In genomic region chr3:63228677-63229076, GRCh38 we compare ENCODE assay signal across 9 cellular contexts. TPM values are rescaled to one million over a fixed set of nuclear protein-coding genes. Genes with fewer than 3 reads are reported as not detected.
A peak's percentile ranks its signal among the peaks of the same experiment; 100 is the strongest.
DNase-seq lines count a peak whose midpoint lies in the region; ATAC-seq, FAIRE-seq and TF ChIP-seq lines count a peak whose summit lies in the region.
"Had no signal": no experiment of that assay in that cellular context is flagged by ENCODE, and none has a peak within 500 bp of the region (broad histone marks: within the 10 kb centered on the region; RNA-seq: fewer than 3 reads in every experiment).

No MANE protein-coding gene starts in this region.

- H3K27me3 Mint-ChIP-seq in activated CD8-positive, alpha-beta T cell treated with anti-CD3 and anti-CD28 coated beads for 36 hours: no peaks in the 10 kb centered on the region
- H3K27me3 Mint-ChIP-seq in activated CD8-positive, alpha-beta T cell treated with anti-CD3 and anti-CD28 coated beads, Interleukin-2, amount 10 ng/mL, durations not matched to agents 7 days and 5 days (ENCODE audit: low read depth): no peaks in the 10 kb centered on the region
- H3K27me3 Mint-ChIP-seq in HFFc6 (ENCODE audit: insufficient read depth): peaks cover 2% of the 10 kb centered on the region; the same call in 1 of the 2 replicates
- no peaks in the 10 kb centered on the region for H3K27me3 Mint-ChIP-seq in natural killer cell treated with Interleukin-12 subunit alpha and Interleukin-12 subunit beta and Interleukin-15 and Interleukin-18, amount 100 ng/mL, for 72 hours

- no peaks in the 10 kb centered on the region for H4K20me1 ChIP-seq in keratinocyte (ENCODE audit: control insufficient read depth, extremely low read depth, insufficient read depth, low read length)

- intact Hi-C loops in activated CD8-positive, alpha-beta T cell treated with anti-CD3 and anti-CD28 coated beads for 36 hours (cut with micrococcal nuclease): loop anchor here (10.0 kb wide), 1 partner anchor 604 kb away; no protein-coding TSS in a partner anchor

- H3K4me3 ChIP-seq in keratinocyte (ENCODE audit: control insufficient read depth in 2 of 3, extremely low read depth in 1 of 3, insufficient read depth in 2 of 3, low read depth in 1 of 3, low read length in 3 of 3): no peak overlapping the region

- H3K36me3 ChIP-seq in keratinocyte (ENCODE audit: control insufficient read depth in 2 of 2, extremely low read depth in 1 of 2, insufficient read depth in 2 of 2, low read length in 2 of 2): no peaks in the 10 kb centered on the region

- peaks cover 4% of the 10 kb centered on the region for H3K27me3 ChIP-seq in keratinocyte (ENCODE audit: control insufficient read depth, extremely low read depth, insufficient read depth, low read length)

- ATAC-seq in activated CD8-positive, alpha-beta T cell treated with anti-CD3 and anti-CD28 coated beads for 36 hours: no peak
- no peak for ATAC-seq in activated CD8-positive, alpha-beta T cell treated with anti-CD3 and anti-CD28 coated beads, Interleukin-2, amount 10 ng/mL, durations not matched to agents 7 days and 5 days
- no peak for ATAC-seq in natural killer cell treated with Interleukin-12 subunit alpha and Interleukin-12 subunit beta and Interleukin-15 and Interleukin-18, amount 100 ng/mL, for 72 hours

- FAIRE-seq in keratinocyte (lab: Jason Lieb, UNC): peak; percentile 53

- POLR2A ChIA-PET in activated CD8-positive, alpha-beta T cell treated with anti-CD3 and anti-CD28 coated beads for 36 hours (lab: Charles Lee): no interaction called here
- POLR2A ChIA-PET in activated CD8-positive, alpha-beta T cell treated with anti-CD3 and anti-CD28 coated beads, Interleukin-2, amount 10 ng/mL, durations not matched to agents 7 days and 5 days (lab: Charles Lee): no interaction called here

- peak; percentile 40 for TF ChIP-seq CTCF in activated CD8-positive, alpha-beta T cell treated with anti-CD3 and anti-CD28 coated beads for 36 hours (IDR thresholded peaks at IDR 0.05)
- TF ChIP-seq CTCF in HFFc6 (IDR thresholded peaks at IDR 0.05): peak; percentile 74
- peak; percentile 27 to 59 (median 48) for TF ChIP-seq CTCF in keratinocyte (optimal IDR thresholded peaks at IDR 0.05 in 1 of 3, IDR thresholded peaks at IDR 0.05 in 1 of 3, conservative IDR thresholded peaks at IDR 0.05 in 1 of 3; ENCODE audit: extremely low read depth in 1 of 3, insufficient read depth in 2 of 3, low read length in 3 of 3)

- no peaks in the 10 kb centered on the region for H3K9me3 ChIP-seq in keratinocyte (ENCODE audit: control insufficient read depth, low read depth, low read length)

- DNase-seq in activated CD8-positive, alpha-beta T cell treated with anti-CD3 and anti-CD28 coated beads for 36 hours: peak; percentile 6
- no peak for DNase-seq in activated CD8-positive, alpha-beta T cell treated with anti-CD3 and anti-CD28 coated beads, Interleukin-2, amount 10 ng/mL, durations not matched to agents 7 days and 5 days
- DNase-seq in HFFc6 (peak; percentile 45), NCI-H1694 (lab: John Stamatoyannopoulos, UW) (peak; percentile 66), astrocyte of the hippocampus (ENCODE audit: low read depth, low spot score) (peak; percentile 60), keratinocyte (ENCODE audit: low read depth, low spot score) (no peak)
- DNase-seq in stimulated activated CD4-positive, alpha-beta T cell treated with anti-CD3 and anti-CD28 coated beads, Interleukin-4, amount 100 ng/mL, for 24 hours: no peak
- no peak for DNase-seq in natural killer cell treated with Interleukin-12 subunit alpha and Interleukin-12 subunit beta and Interleukin-15 and Interleukin-18, amount 100 ng/mL, for 72 hours (ENCODE audit: low spot score)

- dilution Hi-C loops in keratinocyte (cut with MboI; ENCODE audit: extremely low pct_ligation_motif_present, low sequenced_read_pairs): no loop called here

- H3K9ac ChIP-seq in keratinocyte (ENCODE audit: control insufficient read depth, extremely low read depth, insufficient read depth, low read length): no peak overlapping the region

- no peaks in the 10 kb centered on the region for H3K9me1 ChIP-seq in keratinocyte (ENCODE audit: control insufficient read depth, extremely low read depth, insufficient read depth, low read length)

- peak overlapping the region; percentile 56 for H3K4me2 ChIP-seq in keratinocyte (ENCODE audit: control insufficient read depth, extremely low read depth, insufficient read depth, low read depth, low read length)

- peak overlapping the region; percentile 88 for H2AFZ ChIP-seq in keratinocyte (ENCODE audit: control insufficient read depth, low read length)

- H3K36me3 Mint-ChIP-seq in activated CD8-positive, alpha-beta T cell treated with anti-CD3 and anti-CD28 coated beads for 36 hours (ENCODE audit: low read depth): no peaks in the 10 kb centered on the region
- H3K36me3 Mint-ChIP-seq in activated CD8-positive, alpha-beta T cell treated with anti-CD3 and anti-CD28 coated beads, Interleukin-2, amount 10 ng/mL, durations not matched to agents 7 days and 5 days (ENCODE audit: low read depth): no peaks in the 10 kb centered on the region
- H3K36me3 Mint-ChIP-seq in HFFc6 (ENCODE audit: low read depth): no peaks in the 10 kb centered on the region
- no peaks in the 10 kb centered on the region for H3K36me3 Mint-ChIP-seq in natural killer cell treated with Interleukin-12 subunit alpha and Interleukin-12 subunit beta and Interleukin-15 and Interleukin-18, amount 100 ng/mL, for 72 hours

- H3K4me3 Mint-ChIP-seq in activated CD8-positive, alpha-beta T cell treated with anti-CD3 and anti-CD28 coated beads for 36 hours: no peak overlapping the region
- H3K4me3 Mint-ChIP-seq in activated CD8-positive, alpha-beta T cell treated with anti-CD3 and anti-CD28 coated beads, Interleukin-2, amount 10 ng/mL, durations not matched to agents 7 days and 5 days: no peak overlapping the region
- peak overlapping the region; percentile 24; the same call in 1 of the 2 replicates for H3K4me3 Mint-ChIP-seq in HFFc6
- no peak overlapping the region for H3K4me3 Mint-ChIP-seq in natural killer cell treated with Interleukin-12 subunit alpha and Interleukin-12 subunit beta and Interleukin-15 and Interleukin-18, amount 100 ng/mL, for 72 hours

- H3K4me1 ChIP-seq in keratinocyte (ENCODE audit: control insufficient read depth, extremely low read depth, insufficient read depth, low read length): no peaks in the 10 kb centered on the region

- no peaks in the 10 kb centered on the region for H3K79me2 ChIP-seq in keratinocyte (ENCODE audit: control insufficient read depth, insufficient read depth, low read length)

- H3K27ac ChIP-seq in keratinocyte (ENCODE audit: control insufficient read depth, insufficient read depth, low read length): no peak overlapping the region

- no peaks in the 10 kb centered on the region for H3K9me3 Mint-ChIP-seq in activated CD8-positive, alpha-beta T cell treated with anti-CD3 and anti-CD28 coated beads for 36 hours
- no peaks in the 10 kb centered on the region for H3K9me3 Mint-ChIP-seq in activated CD8-positive, alpha-beta T cell treated with anti-CD3 and anti-CD28 coated beads, Interleukin-2, amount 10 ng/mL, durations not matched to agents 7 days and 5 days (ENCODE audit: insufficient read depth)
- H3K9me3 Mint-ChIP-seq in HFFc6: no peaks in the 10 kb centered on the region
- H3K9me3 Mint-ChIP-seq in natural killer cell treated with Interleukin-12 subunit alpha and Interleukin-12 subunit beta and Interleukin-15 and Interleukin-18, amount 100 ng/mL, for 72 hours: peaks cover 9% of the 10 kb centered on the region

- CTCF ChIA-PET in activated CD8-positive, alpha-beta T cell treated with anti-CD3 and anti-CD28 coated beads for 36 hours (lab: Charles Lee): interaction anchor here (0.9 to 1.2 kb wide), 4 partner anchors 9 to 605 kb away, joined by 3 to 5 read pairs (median 4); no protein-coding TSS in a partner anchor
- CTCF ChIA-PET in activated CD8-positive, alpha-beta T cell treated with anti-CD3 and anti-CD28 coated beads, Interleukin-2, amount 10 ng/mL, durations not matched to agents 7 days and 5 days (lab: Charles Lee): interaction anchor here (1.4 kb wide), 1 partner anchor 562 kb away, joined by 4 read pairs; no protein-coding TSS in a partner anchor

- no peak overlapping the region for H3K27ac Mint-ChIP-seq in activated CD8-positive, alpha-beta T cell treated with anti-CD3 and anti-CD28 coated beads for 36 hours
- H3K27ac Mint-ChIP-seq in activated CD8-positive, alpha-beta T cell treated with anti-CD3 and anti-CD28 coated beads, Interleukin-2, amount 10 ng/mL, durations not matched to agents 7 days and 5 days: no peak overlapping the region
- H3K27ac Mint-ChIP-seq in HFFc6: no peak overlapping the region
- no peak overlapping the region for H3K27ac Mint-ChIP-seq in natural killer cell treated with Interleukin-12 subunit alpha and Interleukin-12 subunit beta and Interleukin-15 and Interleukin-18, amount 100 ng/mL, for 72 hours

- H3K4me1 Mint-ChIP-seq in activated CD8-positive, alpha-beta T cell treated with anti-CD3 and anti-CD28 coated beads for 36 hours (ENCODE audit: low read depth): no peaks in the 10 kb centered on the region
- no peaks in the 10 kb centered on the region for H3K4me1 Mint-ChIP-seq in activated CD8-positive, alpha-beta T cell treated with anti-CD3 and anti-CD28 coated beads, Interleukin-2, amount 10 ng/mL, durations not matched to agents 7 days and 5 days (ENCODE audit: low read depth)
- peaks cover 6% of the 10 kb centered on the region; the same call in 1 of the 2 replicates for H3K4me1 Mint-ChIP-seq in HFFc6 (ENCODE audit: low read depth)
- H3K4me1 Mint-ChIP-seq in natural killer cell treated with Interleukin-12 subunit alpha and Interleukin-12 subunit beta and Interleukin-15 and Interleukin-18, amount 100 ng/mL, for 72 hours (ENCODE audit: low read depth in 2 of 2): no peaks in the 10 kb centered on the region

RNA-seq across cellular contexts. Expression of gene SYNPR, which starts 49.4 kb away (rescaled TPM):
- total RNA-seq in activated CD8-positive, alpha-beta T cell treated with anti-CD3 and anti-CD28 coated beads for 36 hours: not detected
- not detected for total RNA-seq in activated CD8-positive, alpha-beta T cell treated with anti-CD3 and anti-CD28 coated beads, Interleukin-2, amount 10 ng/mL, durations not matched to agents 7 days and 5 days
- total RNA-seq in HFFc6 (2021; fragmentation: NEBNext Ultra II Directional; extraction: Animal tissue kit (Norgen Biotek cat#: 25700)): not detected
- polyA plus RNA-seq in keratinocyte: not detected in 3 replicates
- polyA plus RNA-seq in keratinocyte (2011; ENCODE audit: low read depth): not detected
- not detected in 2 replicates for polyA plus RNA-seq in keratinocyte (2011; cell fraction: cytosol; rRNA removed)
- polyA plus RNA-seq in keratinocyte (2011; cell fraction: nucleus; rRNA removed): not detected in 2 replicates
- not detected in 2 replicates for polyA plus RNA-seq in keratinocyte (2012; ENCODE audit: low replicate concordance)
- 0.45 TPM in 1 of 3 replicates, not detected in the others for polyA minus RNA-seq in keratinocyte
- polyA minus RNA-seq in keratinocyte (2011; cell fraction: cytosol; rRNA and poly(A)+ RNA removed): not detected
- not detected in 2 replicates for polyA minus RNA-seq in keratinocyte (2011; cell fraction: nucleus; rRNA and poly(A)+ RNA removed)
- total RNA-seq in natural killer cell treated with Interleukin-12 subunit alpha and Interleukin-12 subunit beta and Interleukin-15 and Interleukin-18, amount 100 ng/mL, for 72 hours: not detected
- polyA plus RNA-seq: esophagus had no signal

Comparison
In these comparisons a context has a peak if more than half of its experiments do, and no peak if none do; other contexts are left out.
1. DNase-seq: peak in activated CD8-positive, alpha-beta T cell treated with anti-CD3 and anti-CD28 coated beads for 36 hours (single experiment), HFFc6 (single experiment), NCI-H1694 (single experiment) and astrocyte of the hippocampus (single experiment); none in activated CD8-positive, alpha-beta T cell treated with anti-CD3 and anti-CD28 coated beads, Interleukin-2, amount 10 ng/mL, durations not matched to agents 7 days and 5 days (single experiment), keratinocyte (single experiment), stimulated activated CD4-positive, alpha-beta T cell treated with anti-CD3 and anti-CD28 coated beads, Interleukin-4, amount 100 ng/mL, for 24 hours (single experiment) and natural killer cell treated with Interleukin-12 subunit alpha and Interleukin-12 subunit beta and Interleukin-15 and Interleukin-18, amount 100 ng/mL, for 72 hours (single experiment).
2. Peak in every context shown above with its lines, with median percentiles within 50 percentile points of each other: CTCF ChIP-seq.